ENCODE assay signal across 6 cellular contexts in genomic region chr17:20567421-20567820, GRCh38. TPM values are rescaled to one million over a fixed set of nuclear protein-coding genes. Genes with fewer than 3 reads are reported as not detected.
"Had no signal": no experiment of that assay in that cellular context is flagged by ENCODE, and none has a peak within 500 bp of the region (broad histone marks: within the 10 kb centered on the region; RNA-seq: fewer than 3 reads in every experiment).

No MANE protein-coding gene starts in this region.

RNA-seq across cellular contexts. Expression of gene CDRT15L2, which starts 12.1 kb away (rescaled TPM):
- total RNA-seq: K562, M059J, PC-3, Peyer's patch, Right ventricle myocardium superior, SJSA1 had no signal
